Comparison of ENCODE assay signal across 1 cellular context in the genomic region with DNA sequence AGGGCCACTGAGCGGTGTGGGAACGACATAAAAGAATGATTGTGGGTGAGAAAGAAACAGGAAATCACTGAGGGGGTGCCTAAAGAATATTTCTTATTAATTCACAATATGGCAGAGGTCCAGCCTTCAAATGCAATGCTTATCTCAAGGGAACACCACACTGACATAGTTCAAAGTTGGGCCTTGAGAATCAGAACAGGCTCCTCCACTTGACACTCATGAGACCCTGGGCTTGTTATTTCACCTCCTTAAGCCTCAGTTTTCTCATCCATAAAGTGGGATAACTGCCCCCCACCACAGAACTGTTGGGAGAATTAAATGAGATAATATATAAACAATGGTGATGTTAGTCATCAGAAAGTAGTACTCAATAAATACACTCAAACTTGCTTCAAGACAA.
TF ChIP-seq lines count a peak whose summit lies in the region.

No MANE protein-coding gene starts in this region.

TF ChIP-seq in K562, 482 proteins besides CTCF, POLR2A, EP300 and RAD21 (continued from another document):
- TF ChIP-seq, protein P1, sequence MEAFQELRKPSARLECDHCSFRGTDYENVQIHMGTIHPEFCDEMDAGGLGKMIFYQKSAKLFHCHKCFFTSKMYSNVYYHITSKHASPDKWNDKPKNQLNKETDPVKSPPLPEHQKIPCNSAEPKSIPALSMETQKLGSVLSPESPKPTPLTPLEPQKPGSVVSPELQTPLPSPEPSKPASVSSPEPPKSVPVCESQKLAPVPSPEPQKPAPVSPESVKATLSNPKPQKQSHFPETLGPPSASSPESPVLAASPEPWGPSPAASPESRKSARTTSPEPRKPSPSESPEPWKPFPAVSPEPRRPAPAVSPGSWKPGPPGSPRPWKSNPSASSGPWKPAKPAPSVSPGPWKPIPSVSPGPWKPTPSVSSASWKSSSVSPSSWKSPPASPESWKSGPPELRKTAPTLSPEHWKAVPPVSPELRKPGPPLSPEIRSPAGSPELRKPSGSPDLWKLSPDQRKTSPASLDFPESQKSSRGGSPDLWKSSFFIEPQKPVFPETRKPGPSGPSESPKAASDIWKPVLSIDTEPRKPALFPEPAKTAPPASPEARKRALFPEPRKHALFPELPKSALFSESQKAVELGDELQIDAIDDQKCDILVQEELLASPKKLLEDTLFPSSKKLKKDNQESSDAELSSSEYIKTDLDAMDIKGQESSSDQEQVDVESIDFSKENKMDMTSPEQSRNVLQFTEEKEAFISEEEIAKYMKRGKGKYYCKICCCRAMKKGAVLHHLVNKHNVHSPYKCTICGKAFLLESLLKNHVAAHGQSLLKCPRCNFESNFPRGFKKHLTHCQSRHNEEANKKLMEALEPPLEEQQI (IDR thresholded peaks at IDR 0.05) = 0 out of 2 replicates have a peak, but pooled peaks have one; percentile 33
- TF ChIP-seq, protein P2, sequence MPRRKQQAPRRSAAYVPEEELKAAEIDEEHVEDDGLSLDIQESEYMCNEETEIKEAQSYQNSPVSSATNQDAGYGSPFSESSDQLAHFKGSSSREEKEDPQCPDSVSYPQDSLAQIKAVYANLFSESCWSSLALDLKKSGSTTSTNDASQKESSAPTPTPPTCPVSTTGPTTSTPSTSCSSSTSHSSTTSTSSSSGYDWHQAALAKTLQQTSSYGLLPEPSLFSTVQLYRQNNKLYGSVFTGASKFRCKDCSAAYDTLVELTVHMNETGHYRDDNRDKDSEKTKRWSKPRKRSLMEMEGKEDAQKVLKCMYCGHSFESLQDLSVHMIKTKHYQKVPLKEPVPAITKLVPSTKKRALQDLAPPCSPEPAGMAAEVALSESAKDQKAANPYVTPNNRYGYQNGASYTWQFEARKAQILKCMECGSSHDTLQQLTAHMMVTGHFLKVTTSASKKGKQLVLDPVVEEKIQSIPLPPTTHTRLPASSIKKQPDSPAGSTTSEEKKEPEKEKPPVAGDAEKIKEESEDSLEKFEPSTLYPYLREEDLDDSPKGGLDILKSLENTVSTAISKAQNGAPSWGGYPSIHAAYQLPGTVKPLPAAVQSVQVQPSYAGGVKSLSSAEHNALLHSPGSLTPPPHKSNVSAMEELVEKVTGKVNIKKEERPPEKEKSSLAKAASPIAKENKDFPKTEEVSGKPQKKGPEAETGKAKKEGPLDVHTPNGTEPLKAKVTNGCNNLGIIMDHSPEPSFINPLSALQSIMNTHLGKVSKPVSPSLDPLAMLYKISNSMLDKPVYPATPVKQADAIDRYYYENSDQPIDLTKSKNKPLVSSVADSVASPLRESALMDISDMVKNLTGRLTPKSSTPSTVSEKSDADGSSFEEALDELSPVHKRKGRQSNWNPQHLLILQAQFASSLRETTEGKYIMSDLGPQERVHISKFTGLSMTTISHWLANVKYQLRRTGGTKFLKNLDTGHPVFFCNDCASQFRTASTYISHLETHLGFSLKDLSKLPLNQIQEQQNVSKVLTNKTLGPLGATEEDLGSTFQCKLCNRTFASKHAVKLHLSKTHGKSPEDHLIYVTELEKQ (CRISPR knock-in tag; IDR thresholded peaks at IDR 0.05) = no peak
- TF ChIP-seq HDAC6 (IDR thresholded peaks at IDR 0.05; ENCODE audit: low read depth, low read length) (no peak), LCOR (CRISPR knock-in tag; IDR thresholded peaks at IDR 0.05) (no peak), XRCC3 (IDR thresholded peaks at IDR 0.05) (no peak), TBP (optimal IDR thresholded peaks at IDR 0.05; ENCODE audit: low read depth, low read length) (no peak), CREB1 (IDR thresholded peaks at IDR 0.05) (no peak), CREB1 (CRISPR knock-in tag; IDR thresholded peaks at IDR 0.05) (no peak), KDM5B (IDR thresholded peaks at IDR 0.05; ENCODE audit: insufficient replicate concordance, low read depth, low read length) (no peak), ZNF785 (CRISPR knock-in tag; IDR thresholded peaks at IDR 0.05) (no peak), ESRRA (IDR thresholded peaks at IDR 0.05; ENCODE audit: borderline replicate concordance, low read depth) (no peak), TAL1 (IDR thresholded peaks at IDR 0.05) (no peak), ARNT (IDR thresholded peaks at IDR 0.05) (no peak), SPI1 (IDR thresholded peaks at IDR 0.05; ENCODE audit: borderline replicate concordance, low read depth, low read length) (no peak), CHD2 (IDR thresholded peaks at IDR 0.05; ENCODE audit: low read depth, low read length) (no peak), SNRNP70 (optimal IDR thresholded peaks at IDR 0.05; ENCODE audit: low read depth, low read length) (no peak), PPARD (CRISPR knock-in tag; IDR thresholded peaks at IDR 0.05) (no peak), MYNN (IDR thresholded peaks at IDR 0.05) (no peak), MYNN (CRISPR knock-in tag; IDR thresholded peaks at IDR 0.05) (no peak), ETV6 (IDR thresholded peaks at IDR 0.05; ENCODE audit: borderline replicate concordance in 1 of 2, low read depth in 2 of 2, low read length in 1 of 2) (no peak), ETV6 (CRISPR knock-in tag; IDR thresholded peaks at IDR 0.05; ENCODE audit: borderline replicate concordance) (no peak), BMI1 (IDR thresholded peaks at IDR 0.05; ENCODE audit: low read length) (no peak), CC2D1A (IDR thresholded peaks at IDR 0.05) (0 out of 2 replicates have a peak, but pooled peaks have one; percentile 24), ZNF436 (CRISPR knock-in tag; IDR thresholded peaks at IDR 0.05) (no peak), GABPB1 (CRISPR knock-in tag; IDR thresholded peaks at IDR 0.05) (no peak)
- TF ChIP-seq, protein P3, sequence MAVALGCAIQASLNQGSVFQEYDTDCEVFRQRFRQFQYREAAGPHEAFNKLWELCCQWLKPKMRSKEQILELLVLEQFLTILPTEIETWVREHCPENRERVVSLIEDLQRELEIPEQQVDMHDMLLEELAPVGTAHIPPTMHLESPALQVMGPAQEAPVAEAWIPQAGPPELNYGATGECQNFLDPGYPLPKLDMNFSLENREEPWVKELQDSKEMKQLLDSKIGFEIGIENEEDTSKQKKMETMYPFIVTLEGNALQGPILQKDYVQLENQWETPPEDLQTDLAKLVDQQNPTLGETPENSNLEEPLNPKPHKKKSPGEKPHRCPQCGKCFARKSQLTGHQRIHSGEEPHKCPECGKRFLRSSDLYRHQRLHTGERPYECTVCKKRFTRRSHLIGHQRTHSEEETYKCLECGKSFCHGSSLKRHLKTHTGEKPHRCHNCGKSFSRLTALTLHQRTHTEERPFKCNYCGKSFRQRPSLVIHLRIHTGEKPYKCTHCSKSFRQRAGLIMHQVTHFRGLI (CRISPR knock-in tag; IDR thresholded peaks at IDR 0.05) = no peak
- TF ChIP-seq, protein P4, sequence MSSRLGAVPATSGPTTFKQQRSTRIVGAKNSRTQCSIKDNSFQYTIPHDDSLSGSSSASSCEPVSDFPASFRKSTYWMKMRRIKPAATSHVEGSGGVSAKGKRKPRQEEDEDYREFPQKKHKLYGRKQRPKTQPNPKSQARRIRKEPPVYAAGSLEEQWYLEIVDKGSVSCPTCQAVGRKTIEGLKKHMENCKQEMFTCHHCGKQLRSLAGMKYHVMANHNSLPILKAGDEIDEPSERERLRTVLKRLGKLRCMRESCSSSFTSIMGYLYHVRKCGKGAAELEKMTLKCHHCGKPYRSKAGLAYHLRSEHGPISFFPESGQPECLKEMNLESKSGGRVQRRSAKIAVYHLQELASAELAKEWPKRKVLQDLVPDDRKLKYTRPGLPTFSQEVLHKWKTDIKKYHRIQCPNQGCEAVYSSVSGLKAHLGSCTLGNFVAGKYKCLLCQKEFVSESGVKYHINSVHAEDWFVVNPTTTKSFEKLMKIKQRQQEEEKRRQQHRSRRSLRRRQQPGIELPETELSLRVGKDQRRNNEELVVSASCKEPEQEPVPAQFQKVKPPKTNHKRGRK (tag; IDR thresholded peaks at IDR 0.05) = no peak
- TF ChIP-seq, protein P5, sequence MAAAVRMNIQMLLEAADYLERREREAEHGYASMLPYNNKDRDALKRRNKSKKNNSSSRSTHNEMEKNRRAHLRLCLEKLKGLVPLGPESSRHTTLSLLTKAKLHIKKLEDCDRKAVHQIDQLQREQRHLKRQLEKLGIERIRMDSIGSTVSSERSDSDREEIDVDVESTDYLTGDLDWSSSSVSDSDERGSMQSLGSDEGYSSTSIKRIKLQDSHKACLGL (CRISPR knock-in tag; IDR thresholded peaks at IDR 0.05; ENCODE audit: borderline replicate concordance, poor library complexity, severe bottlenecking) = no peak
- TF ChIP-seq, protein P6, sequence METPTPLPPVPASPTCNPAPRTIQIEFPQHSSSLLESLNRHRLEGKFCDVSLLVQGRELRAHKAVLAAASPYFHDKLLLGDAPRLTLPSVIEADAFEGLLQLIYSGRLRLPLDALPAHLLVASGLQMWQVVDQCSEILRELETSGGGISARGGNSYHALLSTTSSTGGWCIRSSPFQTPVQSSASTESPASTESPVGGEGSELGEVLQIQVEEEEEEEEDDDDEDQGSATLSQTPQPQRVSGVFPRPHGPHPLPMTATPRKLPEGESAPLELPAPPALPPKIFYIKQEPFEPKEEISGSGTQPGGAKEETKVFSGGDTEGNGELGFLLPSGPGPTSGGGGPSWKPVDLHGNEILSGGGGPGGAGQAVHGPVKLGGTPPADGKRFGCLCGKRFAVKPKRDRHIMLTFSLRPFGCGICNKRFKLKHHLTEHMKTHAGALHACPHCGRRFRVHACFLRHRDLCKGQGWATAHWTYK (CRISPR knock-in tag; IDR thresholded peaks at IDR 0.05) = no peak
